ENCODE assay signal across 8 cellular contexts in genomic region chrX:40266490-40267333, GRCh38.
DNase-seq lines count a peak whose midpoint lies in the region; ATAC-seq and TF ChIP-seq lines count a peak whose summit lies in the region.

No MANE protein-coding gene starts in this region.

- H3K4me1 ChIP-seq in ACC112 (ENCODE audit: control insufficient read depth, insufficient read depth, low read length, unreplicated experiment) = peaks cover 21% of the 10 kb centered on the region

- H3K27me3 ChIP-seq in ACC112 (ENCODE audit: insufficient read depth, low read length) = no peaks in the 10 kb centered on the region

- no peaks in the 10 kb centered on the region for H3K36me3 ChIP-seq in ACC112 (ENCODE audit: insufficient read depth, low read length)

- TF ChIP-seq POLR2A in GM19099 (IDR thresholded peaks at IDR 0.05; ENCODE audit: extremely low read depth, insufficient read length, low read depth) = peak; percentile 28

- peak; percentile 25 for DNase-seq in NCI-H2107 treated with DMSO at 0.1 percent for 48 hours (lab: John Stamatoyannopoulos, UW; ENCODE audit: unreplicated experiment)
- DNase-seq in activated CD4-positive, CD25-positive, alpha-beta regulatory T cell (lab: John Stamatoyannopoulos, UW) = peak; percentile 2 to 20 (median 13)
- DNase-seq in choroid plexus epithelial cell (ENCODE audit: low read depth) = peak; percentile 72
- DNase-seq in kidney tubule cell (ENCODE audit: low spot score) = peak; percentile 69
- DNase-seq in stimulated activated CD4-positive, alpha-beta T cell treated with anti-CD3 and anti-CD28 coated beads, Interleukin-1b, Interleukin-23, amount 100 ng/mL, for 24 hours (ENCODE audit: low read depth in 4 of 4, low spot score in 1 of 4) = peak in 3 of 4 experiments; percentile 30 to 36 (median 36)

- peak overlapping the region; percentile 86 for H3K4me3 ChIP-seq in ACC112 (ENCODE audit: low read depth, low read length)
- peak overlapping the region; percentile 61 for H3K4me3 ChIP-seq in choroid plexus epithelial cell (ENCODE audit: low read depth, low read length)

- H3K27ac ChIP-seq in ACC112 (ENCODE audit: low read depth, low read length) = peak overlapping the region; percentile 23; the same call in 1 of the 2 replicates

- peak; percentile 75 for TF ChIP-seq CTCF in choroid plexus epithelial cell (conservative IDR thresholded peaks at IDR 0.05; ENCODE audit: low read depth, low read length)

- peak overlapping the region; percentile 68 for H2AFZ ChIP-seq in ACC112 (ENCODE audit: low read length, unreplicated experiment)

- H3K79me2 ChIP-seq in ACC112 (ENCODE audit: control insufficient read depth, insufficient read depth, low read length, unreplicated experiment) = no peaks in the 10 kb centered on the region

- ATAC-seq in GM18861 (IDR thresholded peaks at IDR 0.05; ENCODE audit: unreplicated experiment) = no peak

Comparison
In these comparisons a context has a peak if more than half of its experiments do, and no peak if none do; other contexts are left out.
1. DNase-seq: peak in every context shown above with its lines; median percentile 72 in choroid plexus epithelial cell; 69 in kidney tubule cell; 36 in stimulated activated CD4-positive, alpha-beta T cell treated with anti-CD3 and anti-CD28 coated beads, Interleukin-1b, Interleukin-23, amount 100 ng/mL, for 24 hours; 25 in NCI-H2107 treated with DMSO at 0.1 percent for 48 hours; 13 in activated CD4-positive, CD25-positive, alpha-beta regulatory T cell.